1 cellular context compared by ENCODE assay signal in the genomic region with DNA sequence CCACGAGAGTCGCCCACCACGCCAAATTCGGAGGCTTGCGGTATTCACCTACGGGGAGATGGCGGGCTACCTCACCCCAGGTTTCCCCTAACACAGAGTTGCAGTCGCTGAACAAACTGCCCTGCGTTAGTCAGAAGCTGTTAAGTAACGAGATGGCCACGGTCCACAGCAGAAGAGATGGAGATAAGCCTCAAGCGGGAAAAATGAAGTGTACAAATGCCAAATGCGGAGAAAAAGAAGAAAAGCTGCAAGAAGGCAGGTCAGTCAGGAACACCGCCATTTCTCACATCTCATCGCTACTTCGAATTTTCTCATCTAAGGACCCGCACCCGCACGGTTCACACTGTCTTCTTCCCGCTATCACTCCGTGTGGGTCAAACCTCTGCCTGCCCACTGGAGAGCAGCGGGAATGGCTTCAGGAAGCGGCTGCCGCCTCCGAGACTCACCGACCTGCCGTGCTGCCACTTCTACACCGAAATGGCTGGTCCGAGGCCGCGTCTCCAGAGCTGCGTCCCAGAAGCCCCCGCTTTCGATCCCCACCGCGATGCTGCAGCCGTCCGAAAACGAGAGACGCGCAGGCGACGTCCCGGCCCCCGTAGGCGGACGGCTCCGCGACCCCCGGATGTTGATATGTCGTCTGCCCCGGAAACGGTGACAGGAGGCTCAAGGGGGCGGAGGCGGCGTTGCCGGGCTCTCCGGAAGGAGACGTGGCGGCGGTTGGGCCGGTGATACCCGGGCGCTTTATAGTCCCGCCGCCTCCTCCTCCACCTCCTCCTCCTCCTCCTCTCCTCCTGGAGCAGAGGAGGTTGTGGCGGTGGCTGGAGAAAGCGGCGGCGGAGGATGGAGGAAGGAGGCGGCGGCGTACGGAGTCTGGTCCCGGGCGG.
A peak's percentile ranks its signal among the peaks of the same experiment; 100 is the strongest.
TF ChIP-seq lines count a peak whose summit lies in the region.

A gene with protein sequence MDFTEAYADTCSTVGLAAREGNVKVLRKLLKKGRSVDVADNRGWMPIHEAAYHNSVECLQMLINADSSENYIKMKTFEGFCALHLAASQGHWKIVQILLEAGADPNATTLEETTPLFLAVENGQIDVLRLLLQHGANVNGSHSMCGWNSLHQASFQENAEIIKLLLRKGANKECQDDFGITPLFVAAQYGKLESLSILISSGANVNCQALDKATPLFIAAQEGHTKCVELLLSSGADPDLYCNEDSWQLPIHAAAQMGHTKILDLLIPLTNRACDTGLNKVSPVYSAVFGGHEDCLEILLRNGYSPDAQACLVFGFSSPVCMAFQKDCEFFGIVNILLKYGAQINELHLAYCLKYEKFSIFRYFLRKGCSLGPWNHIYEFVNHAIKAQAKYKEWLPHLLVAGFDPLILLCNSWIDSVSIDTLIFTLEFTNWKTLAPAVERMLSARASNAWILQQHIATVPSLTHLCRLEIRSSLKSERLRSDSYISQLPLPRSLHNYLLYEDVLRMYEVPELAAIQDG (minus strand): TSS at position 583 of the 884 bp plus-strand sequence. CDS start 21,381 bp downstream, outside the sequence.
A gene with protein sequence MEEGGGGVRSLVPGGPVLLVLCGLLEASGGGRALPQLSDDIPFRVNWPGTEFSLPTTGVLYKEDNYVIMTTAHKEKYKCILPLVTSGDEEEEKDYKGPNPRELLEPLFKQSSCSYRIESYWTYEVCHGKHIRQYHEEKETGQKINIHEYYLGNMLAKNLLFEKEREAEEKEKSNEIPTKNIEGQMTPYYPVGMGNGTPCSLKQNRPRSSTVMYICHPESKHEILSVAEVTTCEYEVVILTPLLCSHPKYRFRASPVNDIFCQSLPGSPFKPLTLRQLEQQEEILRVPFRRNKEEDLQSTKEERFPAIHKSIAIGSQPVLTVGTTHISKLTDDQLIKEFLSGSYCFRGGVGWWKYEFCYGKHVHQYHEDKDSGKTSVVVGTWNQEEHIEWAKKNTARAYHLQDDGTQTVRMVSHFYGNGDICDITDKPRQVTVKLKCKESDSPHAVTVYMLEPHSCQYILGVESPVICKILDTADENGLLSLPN (plus strand): TSS at position 674 of the 884 bp plus-strand sequence. CDS start 167 bp downstream, at position 841.

TF ChIP-seq in HepG2, 621 proteins besides CTCF, POLR2A, EP300 and RAD21 (continued from another document and continues in another):
- peak; percentile 98 for TF ChIP-seq ZNF350 (CRISPR knock-in tag; IDR thresholded peaks at IDR 0.05; ENCODE audit: borderline replicate concordance, low read depth)
- TF ChIP-seq SCMH1 (CRISPR knock-in tag; IDR thresholded peaks at IDR 0.05; ENCODE audit: borderline replicate concordance): no peak
- peak; percentile 96; the same call in 1 of the 2 replicates for TF ChIP-seq ZNF510 (CRISPR knock-in tag; IDR thresholded peaks at IDR 0.05; ENCODE audit: low read depth)
- TF ChIP-seq, protein P1, sequence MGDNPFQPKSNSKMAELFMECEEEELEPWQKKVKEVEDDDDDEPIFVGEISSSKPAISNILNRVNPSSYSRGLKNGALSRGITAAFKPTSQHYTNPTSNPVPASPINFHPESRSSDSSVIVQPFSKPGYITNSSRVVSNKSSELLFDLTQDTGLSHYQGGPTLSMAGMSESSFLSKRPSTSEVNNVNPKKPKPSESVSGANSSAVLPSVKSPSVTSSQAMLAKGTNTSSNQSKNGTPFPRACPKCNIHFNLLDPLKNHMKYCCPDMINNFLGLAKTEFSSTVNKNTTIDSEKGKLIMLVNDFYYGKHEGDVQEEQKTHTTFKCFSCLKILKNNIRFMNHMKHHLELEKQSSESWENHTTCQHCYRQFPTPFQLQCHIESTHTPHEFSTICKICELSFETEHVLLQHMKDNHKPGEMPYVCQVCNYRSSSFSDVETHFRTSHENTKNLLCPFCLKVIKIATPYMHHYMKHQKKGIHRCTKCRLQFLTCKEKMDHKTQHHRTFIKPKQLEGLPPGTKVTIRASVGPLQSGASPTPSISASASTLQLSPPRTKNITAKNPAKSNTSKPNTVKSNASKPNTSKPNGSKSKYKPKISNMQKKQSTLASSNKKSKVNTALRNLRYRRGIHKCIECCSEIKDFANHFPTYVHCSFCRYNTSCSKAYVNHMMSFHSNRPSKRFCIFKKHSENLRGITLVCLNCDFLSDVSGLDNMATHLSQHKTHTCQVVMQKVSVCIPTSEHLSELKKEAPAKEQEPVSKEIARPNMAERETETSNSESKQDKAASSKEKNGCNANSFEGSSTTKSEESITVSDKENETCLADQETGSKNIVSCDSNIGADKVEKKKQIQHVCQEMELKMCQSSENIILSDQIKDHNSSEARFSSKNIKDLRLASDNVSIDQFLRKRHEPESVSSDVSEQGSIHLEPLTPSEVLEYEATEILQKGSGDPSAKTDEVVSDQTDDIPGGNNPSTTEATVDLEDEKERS (CRISPR knock-in tag; IDR thresholded peaks at IDR 0.05): peak; percentile 81
- TF ChIP-seq MBNL3 (CRISPR knock-in tag; conservative IDR thresholded peaks at IDR 0.05): no peak
- no peak; the same call in none of the 2 replicates for TF ChIP-seq MTA1 (CRISPR knock-in tag; IDR thresholded peaks at IDR 0.05; ENCODE audit: borderline replicate concordance)
- TF ChIP-seq ZNF773 (CRISPR knock-in tag; IDR thresholded peaks at IDR 0.05; ENCODE audit: borderline replicate concordance): no peak; the same call in 1 of the 2 replicates
- TF ChIP-seq, protein P2, sequence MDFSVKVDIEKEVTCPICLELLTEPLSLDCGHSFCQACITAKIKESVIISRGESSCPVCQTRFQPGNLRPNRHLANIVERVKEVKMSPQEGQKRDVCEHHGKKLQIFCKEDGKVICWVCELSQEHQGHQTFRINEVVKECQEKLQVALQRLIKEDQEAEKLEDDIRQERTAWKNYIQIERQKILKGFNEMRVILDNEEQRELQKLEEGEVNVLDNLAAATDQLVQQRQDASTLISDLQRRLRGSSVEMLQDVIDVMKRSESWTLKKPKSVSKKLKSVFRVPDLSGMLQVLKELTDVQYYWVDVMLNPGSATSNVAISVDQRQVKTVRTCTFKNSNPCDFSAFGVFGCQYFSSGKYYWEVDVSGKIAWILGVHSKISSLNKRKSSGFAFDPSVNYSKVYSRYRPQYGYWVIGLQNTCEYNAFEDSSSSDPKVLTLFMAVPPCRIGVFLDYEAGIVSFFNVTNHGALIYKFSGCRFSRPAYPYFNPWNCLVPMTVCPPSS (IDR thresholded peaks at IDR 0.05): no peak
- TF ChIP-seq, protein P3, sequence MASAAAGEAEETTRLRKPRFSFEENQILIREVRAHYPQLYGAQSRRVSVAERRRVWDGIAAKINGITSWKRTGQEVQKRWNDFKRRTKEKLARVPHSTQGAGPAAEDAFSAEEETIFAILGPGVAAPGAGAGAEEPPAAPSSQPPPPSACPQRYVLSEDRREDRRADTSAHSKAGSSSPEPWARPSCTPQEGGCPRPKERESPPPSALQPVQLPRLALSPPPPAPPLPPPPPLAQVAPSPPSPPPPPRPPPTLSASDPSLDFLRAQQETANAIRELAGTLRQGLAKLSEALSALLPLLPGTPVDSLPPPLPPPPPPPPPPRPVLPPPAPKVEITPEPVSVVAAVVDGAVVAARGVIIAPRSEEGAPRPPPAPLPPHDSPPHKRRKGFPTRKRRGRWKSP (CRISPR knock-in tag; IDR thresholded peaks at IDR 0.05): peak; percentile 90
- no peak for TF ChIP-seq MAFF (IDR thresholded peaks at IDR 0.05; ENCODE audit: low read depth, low read length)
- TF ChIP-seq, protein P4, sequence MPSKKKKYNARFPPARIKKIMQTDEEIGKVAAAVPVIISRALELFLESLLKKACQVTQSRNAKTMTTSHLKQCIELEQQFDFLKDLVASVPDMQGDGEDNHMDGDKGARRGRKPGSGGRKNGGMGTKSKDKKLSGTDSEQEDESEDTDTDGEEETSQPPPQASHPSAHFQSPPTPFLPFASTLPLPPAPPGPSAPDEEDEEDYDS (CRISPR knock-in tag; IDR thresholded peaks at IDR 0.05): peak; percentile 82
- TF ChIP-seq ZNF30 (CRISPR knock-in tag; IDR thresholded peaks at IDR 0.05): no peak
- no peak for TF ChIP-seq ZNF775 (CRISPR knock-in tag; IDR thresholded peaks at IDR 0.05; ENCODE audit: borderline replicate concordance)
- TF ChIP-seq, protein P5, sequence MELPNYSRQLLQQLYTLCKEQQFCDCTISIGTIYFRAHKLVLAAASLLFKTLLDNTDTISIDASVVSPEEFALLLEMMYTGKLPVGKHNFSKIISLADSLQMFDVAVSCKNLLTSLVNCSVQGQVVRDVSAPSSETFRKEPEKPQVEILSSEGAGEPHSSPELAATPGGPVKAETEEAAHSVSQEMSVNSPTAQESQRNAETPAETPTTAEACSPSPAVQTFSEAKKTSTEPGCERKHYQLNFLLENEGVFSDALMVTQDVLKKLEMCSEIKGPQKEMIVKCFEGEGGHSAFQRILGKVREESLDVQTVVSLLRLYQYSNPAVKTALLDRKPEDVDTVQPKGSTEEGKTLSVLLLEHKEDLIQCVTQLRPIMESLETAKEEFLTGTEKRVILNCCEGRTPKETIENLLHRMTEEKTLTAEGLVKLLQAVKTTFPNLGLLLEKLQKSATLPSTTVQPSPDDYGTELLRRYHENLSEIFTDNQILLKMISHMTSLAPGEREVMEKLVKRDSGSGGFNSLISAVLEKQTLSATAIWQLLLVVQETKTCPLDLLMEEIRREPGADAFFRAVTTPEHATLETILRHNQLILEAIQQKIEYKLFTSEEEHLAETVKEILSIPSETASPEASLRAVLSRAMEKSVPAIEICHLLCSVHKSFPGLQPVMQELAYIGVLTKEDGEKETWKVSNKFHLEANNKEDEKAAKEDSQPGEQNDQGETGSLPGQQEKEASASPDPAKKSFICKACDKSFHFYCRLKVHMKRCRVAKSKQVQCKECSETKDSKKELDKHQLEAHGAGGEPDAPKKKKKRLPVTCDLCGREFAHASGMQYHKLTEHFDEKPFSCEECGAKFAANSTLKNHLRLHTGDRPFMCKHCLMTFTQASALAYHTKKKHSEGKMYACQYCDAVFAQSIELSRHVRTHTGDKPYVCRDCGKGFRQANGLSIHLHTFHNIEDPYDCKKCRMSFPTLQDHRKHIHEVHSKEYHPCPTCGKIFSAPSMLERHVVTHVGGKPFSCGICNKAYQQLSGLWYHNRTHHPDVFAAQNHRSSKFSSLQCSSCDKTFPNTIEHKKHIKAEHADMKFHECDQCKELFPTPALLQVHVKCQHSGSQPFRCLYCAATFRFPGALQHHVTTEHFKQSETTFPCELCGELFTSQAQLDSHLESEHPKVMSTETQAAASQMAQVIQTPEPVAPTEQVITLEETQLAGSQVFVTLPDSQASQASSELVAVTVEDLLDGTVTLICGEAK (IDR thresholded peaks at IDR 0.05): peak; percentile 86
- TF ChIP-seq, protein P5 (CRISPR knock-in tag; IDR thresholded peaks at IDR 0.05): peak; percentile 92
- TF ChIP-seq, protein P6, sequence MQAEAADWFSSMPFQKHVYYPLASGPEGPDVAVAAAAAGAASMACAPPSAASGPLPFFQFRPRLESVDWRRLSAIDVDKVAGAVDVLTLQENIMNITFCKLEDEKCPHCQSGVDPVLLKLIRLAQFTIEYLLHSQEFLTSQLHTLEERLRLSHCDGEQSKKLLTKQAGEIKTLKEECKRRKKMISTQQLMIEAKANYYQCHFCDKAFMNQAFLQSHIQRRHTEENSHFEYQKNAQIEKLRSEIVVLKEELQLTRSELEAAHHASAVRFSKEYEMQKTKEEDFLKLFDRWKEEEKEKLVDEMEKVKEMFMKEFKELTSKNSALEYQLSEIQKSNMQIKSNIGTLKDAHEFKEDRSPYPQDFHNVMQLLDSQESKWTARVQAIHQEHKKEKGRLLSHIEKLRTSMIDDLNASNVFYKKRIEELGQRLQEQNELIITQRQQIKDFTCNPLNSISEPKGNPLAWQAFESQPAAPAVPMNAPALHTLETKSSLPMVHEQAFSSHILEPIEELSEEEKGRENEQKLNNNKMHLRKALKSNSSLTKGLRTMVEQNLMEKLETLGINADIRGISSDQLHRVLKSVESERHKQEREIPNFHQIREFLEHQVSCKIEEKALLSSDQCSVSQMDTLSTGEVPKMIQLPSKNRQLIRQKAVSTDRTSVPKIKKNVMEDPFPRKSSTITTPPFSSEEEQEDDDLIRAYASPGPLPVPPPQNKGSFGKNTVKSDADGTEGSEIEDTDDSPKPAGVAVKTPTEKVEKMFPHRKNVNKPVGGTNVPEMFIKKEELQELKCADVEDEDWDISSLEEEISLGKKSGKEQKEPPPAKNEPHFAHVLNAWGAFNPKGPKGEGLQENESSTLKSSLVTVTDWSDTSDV (CRISPR knock-in tag; IDR thresholded peaks at IDR 0.05): peak; percentile 87; the same call in 1 of the 2 replicates
- TF ChIP-seq MIER3 (CRISPR knock-in tag; IDR thresholded peaks at IDR 0.05; ENCODE audit: borderline replicate concordance): peak; percentile 99
- peak; percentile 89 for TF ChIP-seq MED1 (CRISPR knock-in tag; IDR thresholded peaks at IDR 0.05)
- peak; percentile 97 for TF ChIP-seq ZNF292 (CRISPR knock-in tag; IDR thresholded peaks at IDR 0.05; ENCODE audit: borderline replicate concordance, low read depth)
- peak; percentile 77; the same call in 1 of the 2 replicates for TF ChIP-seq NKX3-1 (CRISPR knock-in tag; IDR thresholded peaks at IDR 0.05)
- peak; percentile 43; the same call in 1 of the 2 replicates for TF ChIP-seq RARA (CRISPR knock-in tag; IDR thresholded peaks at IDR 0.05)
- TF ChIP-seq, protein P7, sequence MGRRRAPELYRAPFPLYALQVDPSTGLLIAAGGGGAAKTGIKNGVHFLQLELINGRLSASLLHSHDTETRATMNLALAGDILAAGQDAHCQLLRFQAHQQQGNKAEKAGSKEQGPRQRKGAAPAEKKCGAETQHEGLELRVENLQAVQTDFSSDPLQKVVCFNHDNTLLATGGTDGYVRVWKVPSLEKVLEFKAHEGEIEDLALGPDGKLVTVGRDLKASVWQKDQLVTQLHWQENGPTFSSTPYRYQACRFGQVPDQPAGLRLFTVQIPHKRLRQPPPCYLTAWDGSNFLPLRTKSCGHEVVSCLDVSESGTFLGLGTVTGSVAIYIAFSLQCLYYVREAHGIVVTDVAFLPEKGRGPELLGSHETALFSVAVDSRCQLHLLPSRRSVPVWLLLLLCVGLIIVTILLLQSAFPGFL (CRISPR knock-in tag; IDR thresholded peaks at IDR 0.05): 0 out of 2 replicates have a peak, but pooled peaks have one; percentile 61
- TF ChIP-seq JUND (CRISPR knock-in tag; IDR thresholded peaks at IDR 0.05): peak; percentile 61
- peak; percentile 98 for TF ChIP-seq ZNF234 (CRISPR knock-in tag; conservative IDR thresholded peaks at IDR 0.05)
- peak; percentile 76 for TF ChIP-seq SKI (IDR thresholded peaks at IDR 0.05; ENCODE audit: partially characterized antibody)
